ENCODE assay signal across 15 cellular contexts in genomic region chr10:16439294-16439693, GRCh38. TPM values are rescaled to one million over a fixed set of nuclear protein-coding genes. Genes with fewer than 3 reads are reported as not detected.
DNase-seq lines count a peak whose midpoint lies in the region; ATAC-seq and TF ChIP-seq lines count a peak whose summit lies in the region.
"Had no signal": no experiment of that assay in that cellular context is flagged by ENCODE, and none has a peak within 500 bp of the region (broad histone marks: within the 10 kb centered on the region; RNA-seq: fewer than 3 reads in every experiment).

No MANE protein-coding gene starts in this region.

- intact Hi-C loops in activated CD4-positive, alpha-beta T cell treated with anti-CD3 and anti-CD28 coated beads for 36 hours (cut with DNase I, micrococcal nuclease): loop anchor here (5.0 to 10.0 kb wide), 5 partner anchors 338 to 1482 kb away; partner anchors contain the start of genes MEIG1 (in 1 of the 2), STAM (in 1 of the 2), TRDMT1 (in 1 of the 2) and VIM (in 1 of the 2)
- intact Hi-C loops in mammary epithelial cell (cut with micrococcal nuclease): loop anchor here (5.0 to 10.0 kb wide), 2 partner anchors 252 to 574 kb away; partner anchors contain the start of gene MINDY3

- no peak overlapping the region for H3K9ac ChIP-seq in mammary epithelial cell (ENCODE audit: insufficient read depth, low read length)

- BruUV-seq in mammary epithelial cell (replicated peaks; lab: Mats Ljungman, UMichigan): TSS peak; percentile 5

- peak overlapping the region; percentile 89 for H3K4me3 Mint-ChIP-seq in activated CD4-positive, alpha-beta T cell treated with anti-CD3 and anti-CD28 coated beads for 36 hours
- peak overlapping the region in 2 of 3 experiments; percentile 27 to 37 for H3K4me3 Mint-ChIP-seq in nephron

- 94% methylated on average over 1 of the region's 1 CpG for WGBS in mammary epithelial cell (ENCODE audit: low coverage, missing lambda C conversion rate)

- in situ Hi-C loops in mammary epithelial cell (cut with MboI; ENCODE audit: low sequenced_read_pairs in 2 of 2): no loop called here

- H3K4me1 Mint-ChIP-seq in activated CD4-positive, alpha-beta T cell treated with anti-CD3 and anti-CD28 coated beads for 36 hours: peaks cover 42% of the 10 kb centered on the region
- H3K4me1 Mint-ChIP-seq in nephron: peaks cover 20% of the 10 kb centered on the region

- POLR2A ChIA-PET in activated CD4-positive, alpha-beta T cell treated with anti-CD3 and anti-CD28 coated beads for 36 hours (lab: Charles Lee): no interaction called here

- CTCF ChIA-PET in activated CD4-positive, alpha-beta T cell treated with anti-CD3 and anti-CD28 coated beads for 36 hours (lab: Charles Lee): no interaction called here
- CTCF ChIA-PET in mammary epithelial cell (lab: Charles Lee; ENCODE audit: low non-redundant PET): no interaction called here

- H3K36me3 Mint-ChIP-seq in activated CD4-positive, alpha-beta T cell treated with anti-CD3 and anti-CD28 coated beads for 36 hours (ENCODE audit: low read depth): peaks cover 54% of the 10 kb centered on the region
- no peaks in the 10 kb centered on the region for H3K36me3 Mint-ChIP-seq in nephron (ENCODE audit: low read depth)

- peak overlapping the region; percentile 10 for H3K4me2 ChIP-seq in mammary epithelial cell (ENCODE audit: insufficient read depth, low read depth, low read length)

- peaks cover 40% of the 10 kb centered on the region for H3K79me2 ChIP-seq in mammary epithelial cell (ENCODE audit: insufficient read depth, low read length)

- TF ChIP-seq CTCF in NB4 (IDR thresholded peaks at IDR 0.05; ENCODE audit: low read depth, low read length) (no peak), mammary epithelial cell (conservative IDR thresholded peaks at IDR 0.05 in 1 of 2, IDR thresholded peaks at IDR 0.05 in 1 of 2; ENCODE audit: extremely low read depth in 1 of 2, insufficient read depth in 1 of 2, low read depth in 1 of 2, low read length in 2 of 2) (no peak), nephron (IDR thresholded peaks at IDR 0.05; ENCODE audit: unreplicated experiment in 3 of 3) (no peak)

- peak overlapping the region; percentile 89 for H3K27ac ChIP-seq in mammary epithelial cell (ENCODE audit: insufficient read depth, low read depth, low read length)
- H3K27ac ChIP-seq: adrenal gland, prostate gland, suprapubic skin had no signal

- H3K9me3 ChIP-seq in mammary epithelial cell (replicated peaks; ENCODE audit: insufficient read depth, low read length): no peaks in the 10 kb centered on the region
- H3K9me3 ChIP-seq: adrenal gland, heart left ventricle, prostate gland, suprapubic skin had no signal

- DNase-seq in activated CD4-positive, alpha-beta T cell treated with anti-CD3 and anti-CD28 coated beads for 36 hours: no peak
- no peak for DNase-seq in activated CD4-positive, alpha-beta T cell treated with anti-CD3 and anti-CD28 coated beads, Interleukin-2, amount 50 U/mL, for 1 hour
- DNase-seq in NB4 (ENCODE audit: low read depth) (peak; percentile 5), mammary epithelial cell (no peak), inferior parietal cortex (ENCODE audit: extremely low spot score) (no peak)
- DNase-seq: activated CD4-positive, alpha-beta T cell treated with anti-CD3 and anti-CD28 coated beads for 1 hour; heart left ventricle; MM.1S; NCI-H524 treated with DMSO at 0.1 percent for 48 hours had no signal

- no peak for TF ChIP-seq POLR2A in NB4 (IDR thresholded peaks at IDR 0.05; ENCODE audit: extremely low read depth, insufficient read length)

- no peaks in the 10 kb centered on the region for H3K27me3 Mint-ChIP-seq in activated CD4-positive, alpha-beta T cell treated with anti-CD3 and anti-CD28 coated beads for 36 hours
- H3K27me3 Mint-ChIP-seq in nephron (ENCODE audit: low read depth): peaks cover 10% of the 10 kb centered on the region

- peak overlapping the region; percentile 28 for H3K4me3 ChIP-seq in NB4 (ENCODE audit: low read depth, low read length)
- no peak overlapping the region for H3K4me3 ChIP-seq in mammary epithelial cell (replicated peaks in 1 of 3; ENCODE audit: insufficient read depth in 1 of 3, low read depth in 2 of 3, low read length in 3 of 3)
- H3K4me3 ChIP-seq: adrenal gland, prostate gland, suprapubic skin had no signal

- H3K9me3 Mint-ChIP-seq in activated CD4-positive, alpha-beta T cell treated with anti-CD3 and anti-CD28 coated beads for 36 hours (ENCODE audit: low read depth): no peaks in the 10 kb centered on the region
- H3K9me3 Mint-ChIP-seq in nephron: no peaks in the 10 kb centered on the region

- no peak overlapping the region for H2AFZ ChIP-seq in mammary epithelial cell (ENCODE audit: low read depth, low read length)

- H3K4me1 ChIP-seq in mammary epithelial cell (ENCODE audit: insufficient read depth, low read length): peaks cover 33% of the 10 kb centered on the region
- H3K4me1 ChIP-seq: prostate gland had no signal

- dilution Hi-C loops in mammary epithelial cell (cut with HindIII; ENCODE audit: low sequenced_read_pairs): no loop called here

- H3K36me3 ChIP-seq in mammary epithelial cell (ENCODE audit: insufficient read depth, low read length): no peaks in the 10 kb centered on the region
- H3K36me3 ChIP-seq: adrenal gland, prostate gland had no signal

- H4K20me1 ChIP-seq in mammary epithelial cell (ENCODE audit: insufficient read depth, low read length): no peaks in the 10 kb centered on the region

- peak overlapping the region; percentile 67 for H3K27ac Mint-ChIP-seq in activated CD4-positive, alpha-beta T cell treated with anti-CD3 and anti-CD28 coated beads for 36 hours
- no peak overlapping the region for H3K27ac Mint-ChIP-seq in nephron

- H3K27me3 ChIP-seq in mammary epithelial cell (ENCODE audit: insufficient read depth, low read length): no peaks in the 10 kb centered on the region
- H3K27me3 ChIP-seq: adrenal gland, heart left ventricle, suprapubic skin had no signal

- ATAC-seq in activated CD4-positive, alpha-beta T cell treated with anti-CD3 and anti-CD28 coated beads for 36 hours: no peak
- ATAC-seq in HG03457 (IDR thresholded peaks at IDR 0.05; ENCODE audit: unreplicated experiment) (no peak), HG03439 (IDR thresholded peaks at IDR 0.05; ENCODE audit: unreplicated experiment) (no peak)
- ATAC-seq: heart left ventricle had no signal

RNA-seq across cellular contexts. Expression of gene PTER, which starts 2.5 kb away (rescaled TPM):
- total RNA-seq in activated CD4-positive, alpha-beta T cell treated with anti-CD3 and anti-CD28 coated beads for 36 hours: 10 to 100 TPM; 33.1 to 34.5 TPM
- 10 to 100 TPM; 14.8 to 35.5 TPM for total RNA-seq in mammary epithelial cell
- polyA plus RNA-seq in mammary epithelial cell: 7.1 TPM
- 5.2 TPM for polyA minus RNA-seq in mammary epithelial cell
